ENCODE assay signal across 9 cellular contexts in the genomic region with DNA sequence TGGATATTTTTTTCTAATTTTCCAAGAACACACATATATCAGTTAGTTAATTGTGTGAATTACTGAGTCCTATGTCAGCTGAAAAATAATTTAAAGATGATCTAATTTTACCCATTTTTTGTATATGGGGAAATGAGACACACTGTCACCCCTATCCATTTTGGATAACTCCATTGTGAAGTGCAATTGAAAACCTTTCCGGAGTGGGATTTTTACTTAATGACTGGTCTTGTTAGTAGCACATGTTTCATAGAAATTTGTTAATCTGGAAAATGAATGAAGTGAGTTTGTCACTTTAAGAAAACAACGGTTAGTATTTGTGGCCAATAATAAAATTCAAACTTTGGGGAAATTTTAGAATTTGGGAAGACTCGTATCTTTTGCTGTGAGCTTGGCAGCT. TPM values are rescaled to one million over a fixed set of nuclear protein-coding genes. Genes with fewer than 3 reads are reported as not detected.
DNase-seq lines count a peak whose midpoint lies in the region; ATAC-seq, FAIRE-seq and TF ChIP-seq lines count a peak whose summit lies in the region.
"Had no signal": no experiment of that assay in that cellular context is flagged by ENCODE, and none has a peak within 500 bp of the region (broad histone marks: within the 10 kb centered on the region; RNA-seq: fewer than 3 reads in every experiment).

No MANE protein-coding gene starts in this region.

- no peak for FAIRE-seq in GM12892 (lab: Jason Lieb, UNC)

- no peak for DNase-seq in CD4-positive, CD25-positive, alpha-beta regulatory T cell
- no peak for DNase-seq in mesothelial cell of epicardium (ENCODE audit: low spot score in 2 of 2, unreplicated experiment in 2 of 2)
- no peak for DNase-seq in T-helper 9 cell
- DNase-seq in NCI-H1694 treated with DMSO at 0.1 percent for 48 hours (lab: John Stamatoyannopoulos, UW) = no peak
- DNase-seq in GM12892 (ENCODE audit: insufficient read length) = no peak

- H3K36me3 ChIP-seq in CD4-positive, CD25-positive, alpha-beta regulatory T cell (ENCODE audit: control insufficient read depth, insufficient read depth, low read length) = peaks cover 30% of the 10 kb centered on the region
- H3K36me3 ChIP-seq in HUES64 (ENCODE audit: insufficient read depth, low read length) = peaks cover 44% of the 10 kb centered on the region

- peaks cover 0 to 1% (median 0%) of the 10 kb centered on the region in 7 donors for H3K9me3 Mint-ChIP-seq in CD4-positive, CD25-positive, alpha-beta regulatory T cell
- H3K9me3 Mint-ChIP-seq in brain (no peaks in the 10 kb centered on the region), mesothelial cell of epicardium (no peaks in the 10 kb centered on the region)

- H3K4me3 Mint-ChIP-seq in CD4-positive, CD25-positive, alpha-beta regulatory T cell = peak overlapping the region; percentile 94 to 99 (median 99)
- H3K4me3 Mint-ChIP-seq in brain (peak overlapping the region; percentile 90 to 99 (median 98)), mesothelial cell of epicardium (peak overlapping the region; percentile 98)

- peak overlapping the region; percentile 92 for H3K4me3 ChIP-seq in CD4-positive, CD25-positive, alpha-beta regulatory T cell (ENCODE audit: low read depth, low read length)
- peak overlapping the region; percentile 91 for H3K4me3 ChIP-seq in HUES64 (ENCODE audit: low read length)

- peaks cover 51 to 70% (median 60%) of the 10 kb centered on the region in 4 donors for H3K4me1 Mint-ChIP-seq in CD4-positive, CD25-positive, alpha-beta regulatory T cell
- H3K4me1 Mint-ChIP-seq in brain (peaks cover 58% of the 10 kb centered on the region), mesothelial cell of epicardium (peaks cover 25% of the 10 kb centered on the region)

- no peak for TF ChIP-seq POLR2A in GM12892 (IDR thresholded peaks at IDR 0.05; ENCODE audit: low read depth, low read length)

- WGBS in HUES64 = 83% methylated on average over 3 of the region's 3 CpGs

- H3K9ac ChIP-seq in HUES64 (ENCODE audit: low read depth, low read length) = peak overlapping the region; percentile 98

- H3K27ac ChIP-seq in CD4-positive, CD25-positive, alpha-beta regulatory T cell (ENCODE audit: insufficient read depth, low read length, poor library complexity, severe bottlenecking) = no peak overlapping the region
- no peak overlapping the region for H3K27ac ChIP-seq in HUES64 (ENCODE audit: low read depth, low read length)

- ATAC-seq in CD4-positive, CD25-positive, alpha-beta regulatory T cell (ENCODE audit: low read depth in 2 of 2) = no peak
- ATAC-seq in GM19455 (IDR thresholded peaks at IDR 0.05; ENCODE audit: unreplicated experiment) = no peak

- H3K27ac Mint-ChIP-seq in CD4-positive, CD25-positive, alpha-beta regulatory T cell = peak overlapping the region in 2 of 3 donors; percentile 99 to 100
- peak overlapping the region; percentile 95 to 99 (median 98) for H3K27ac Mint-ChIP-seq in brain
- H3K27ac Mint-ChIP-seq in mesothelial cell of epicardium = peak overlapping the region; percentile 98

- TF ChIP-seq CTCF in brain (conservative IDR thresholded peaks at IDR 0.05) = no peak
- no peak for TF ChIP-seq CTCF in mesothelial cell of epicardium (IDR thresholded peaks at IDR 0.05; ENCODE audit: unreplicated experiment)

- H3K4me1 ChIP-seq in CD4-positive, CD25-positive, alpha-beta regulatory T cell (ENCODE audit: control insufficient read depth, insufficient read depth, low read length, poor library complexity, severe bottlenecking) = peaks cover 32% of the 10 kb centered on the region
- H3K4me1 ChIP-seq in HUES64 (ENCODE audit: insufficient read depth, low read length) = peaks cover 15% of the 10 kb centered on the region

- H3K36me3 Mint-ChIP-seq in CD4-positive, CD25-positive, alpha-beta regulatory T cell = peaks cover 28% of the 10 kb centered on the region
- H3K36me3 Mint-ChIP-seq in brain (peaks cover 60% of the 10 kb centered on the region), mesothelial cell of epicardium (peaks cover 25% of the 10 kb centered on the region)

- peaks cover 4% of the 10 kb centered on the region for H3K27me3 Mint-ChIP-seq in CD4-positive, CD25-positive, alpha-beta regulatory T cell
- H3K27me3 Mint-ChIP-seq in brain = peaks cover 18% of the 10 kb centered on the region
- no peaks in the 10 kb centered on the region for H3K27me3 Mint-ChIP-seq in mesothelial cell of epicardium (ENCODE audit: low read depth)

- no peaks in the 10 kb centered on the region for H3K27me3 ChIP-seq in CD4-positive, CD25-positive, alpha-beta regulatory T cell (ENCODE audit: control insufficient read depth, insufficient read depth, low read length)
- no peaks in the 10 kb centered on the region for H3K27me3 ChIP-seq in HUES64 (ENCODE audit: insufficient read depth, low read length)
- H3K27me3 ChIP-seq: vagina had no signal

- no peaks in the 10 kb centered on the region for H3K9me3 ChIP-seq in CD4-positive, CD25-positive, alpha-beta regulatory T cell (ENCODE audit: control insufficient read depth in 2 of 2, low read length in 2 of 2)
- H3K9me3 ChIP-seq in HUES64 (ENCODE audit: insufficient read depth, low read depth, low read length) = no peaks in the 10 kb centered on the region
- H3K9me3 ChIP-seq: vagina had no signal

RNA-seq across cellular contexts. Expression of gene GARS1, which starts 2.0 kb away (rescaled TPM):
- 116 TPM for total RNA-seq in CD4-positive, CD25-positive, alpha-beta regulatory T cell
- 10 to 100 TPM; 76.2 to 92.7 (median 85.2) TPM for polyA plus RNA-seq in CD4-positive, CD25-positive, alpha-beta regulatory T cell
- 144 TPM for polyA plus RNA-seq in HUES64 (2013, experiment 1 of 2)
- 132 TPM for polyA plus RNA-seq in HUES64 (2013, experiment 2 of 2)
- polyA plus RNA-seq in brain (ENCODE audit: insufficient read depth, low read depth, low replicate concordance) = 124 TPM
- total RNA-seq in mesothelial cell of epicardium = 87.5 to 92.2 TPM (median 90.3 TPM) in 3 replicates
- polyA plus RNA-seq in GM12892 (2012; ENCODE audit: missing spikeins) = 113 TPM
